In the genomic region with DNA sequence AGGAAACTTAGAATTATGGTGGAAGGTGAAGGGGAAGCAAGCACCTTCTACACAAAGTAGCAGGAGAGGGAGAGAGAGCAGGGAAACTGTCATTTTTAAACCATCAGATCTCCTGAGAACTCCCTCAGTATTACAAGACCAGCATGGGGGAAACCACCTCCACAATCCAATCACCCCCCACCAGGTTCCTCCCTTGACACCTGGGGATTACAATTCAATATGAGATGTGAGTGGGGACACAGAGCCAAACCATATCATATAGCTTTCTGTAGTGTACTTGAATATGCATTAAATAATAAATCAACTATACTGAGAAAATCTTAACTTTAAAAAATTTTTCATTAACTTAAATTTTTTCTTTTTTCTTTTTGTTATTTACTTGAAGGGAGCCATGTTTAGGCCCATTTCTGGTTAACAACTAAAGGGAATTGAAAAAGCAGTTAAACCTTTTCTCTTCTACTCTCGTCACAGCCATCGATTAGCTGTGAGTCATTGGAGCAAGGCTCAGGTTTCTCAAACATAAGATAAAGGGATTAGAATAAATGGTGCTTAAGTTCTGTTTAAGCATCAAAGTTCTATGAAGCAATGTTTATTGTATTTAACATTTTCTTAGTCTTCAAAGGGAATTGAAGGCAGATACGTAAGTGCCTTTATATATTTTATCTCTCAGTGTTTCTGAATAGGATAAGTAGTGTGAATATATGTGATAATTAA, we compare ENCODE assay signal across 16 cellular contexts.
DNase-seq lines count a peak whose midpoint lies in the region; FAIRE-seq and TF ChIP-seq lines count a peak whose summit lies in the region.
"Had no signal": no experiment of that assay in that cellular context is flagged by ENCODE, and none has a peak within 500 bp of the region (broad histone marks: within the 10 kb centered on the region; RNA-seq: fewer than 3 reads in every experiment).

No MANE protein-coding gene starts in this region.

- H3K4me1 ChIP-seq in HEK293 (ENCODE audit: control insufficient read depth, insufficient read depth, low read length) = peaks cover 11% of the 10 kb centered on the region
- H3K4me1 ChIP-seq in ascending aorta = no peaks in the 10 kb centered on the region
- H3K4me1 ChIP-seq: breast epithelium had no signal

- no peaks in the 10 kb centered on the region for H3K27me3 ChIP-seq in ascending aorta
- H3K27me3 ChIP-seq: breast epithelium had no signal

- DNase-seq in NCI-H146 (lab: John Stamatoyannopoulos, UW) (peak; percentile 85), renal cortical epithelial cell (ENCODE audit: low read depth) (peak; percentile 48), ascending aorta (ENCODE audit: low spot score in 2 of 2) (no peak), A172 (ENCODE audit: low spot score) (no peak)
- DNase-seq in stimulated activated CD4-positive, alpha-beta T cell treated with anti-CD3 and anti-CD28 coated beads, Interleukin-2, amount 100 ng/mL, for 48 hours = no peak
- DNase-seq: activated naive CD8-positive, alpha-beta T cell treated with anti-CD3 and anti-CD28 coated beads, Interleukin-2, amount 10 ng/mL, durations not matched to agents 7 days and 5 days; C1 segment of cervical spinal cord; DMS79 treated with DMSO at 0.1 percent for 48 hours; naive thymus-derived CD4-positive, alpha-beta T cell; NCI-H2029 treated with DMSO at 0.1 percent for 48 hours; posterior cingulate gyrus had no signal

- H3K4me3 ChIP-seq in HEK293 (ENCODE audit: low read depth, low read length) (no peak overlapping the region), ascending aorta (no peak overlapping the region)
- H3K4me3 ChIP-seq: breast epithelium, lung, thoracic aorta had no signal

- CTCF ChIA-PET in HEK293 (lab: Yijun Ruan, JAX) = no interaction called here

- TF ChIP-seq CTCF in HEK293 (tag by site-specific recombination; IDR thresholded peaks at IDR 0.05) = no peak
- TF ChIP-seq CTCF in ascending aorta (IDR thresholded peaks at IDR 0.05) = no peak

- H3K36me3 ChIP-seq in HEK293 (ENCODE audit: control insufficient read depth in 2 of 2, insufficient read depth in 1 of 2, low read length in 2 of 2) (no peaks in the 10 kb centered on the region), ascending aorta (no peaks in the 10 kb centered on the region)
- H3K36me3 ChIP-seq: breast epithelium, thoracic aorta had no signal

- intact Hi-C loops in ascending aorta (cut with DNase I) = no loop called here

- H3K27ac ChIP-seq in HEK293 (ENCODE audit: extremely low read depth, low read depth, low read length) (no peak overlapping the region), ascending aorta (no peak overlapping the region)
- H3K27ac ChIP-seq: breast epithelium, thoracic aorta had no signal

- FAIRE-seq in endometrium (lab: Jason Lieb, UNC) = peak; percentile 4

- H3K9me3 ChIP-seq in HEK293 (ENCODE audit: control insufficient read depth, insufficient read depth, low read depth, low read length) (no peaks in the 10 kb centered on the region), ascending aorta (no peaks in the 10 kb centered on the region)
- H3K9me3 ChIP-seq: breast epithelium, thoracic aorta had no signal

- POLR2A ChIA-PET in HEK293 (lab: Yijun Ruan, JAX) = no interaction called here

TF ChIP-seq in HEK293, 187 proteins besides CTCF, POLR2A, EP300 and RAD21 (continues in another document):
- TF ChIP-seq ZNF398 (tag by site-specific recombination; IDR thresholded peaks at IDR 0.05) (0 out of 2 replicates have a peak, but pooled peaks have one; percentile 11), HOXC10 (CRISPR knock-in tag; IDR thresholded peaks at IDR 0.05) (no peak), ZNF354C (tag by site-specific recombination; IDR thresholded peaks at IDR 0.05; ENCODE audit: borderline replicate concordance, low read depth) (no peak), ZNF514 (tag by site-specific recombination; IDR thresholded peaks at IDR 0.05) (no peak), ZNF558 (tag by site-specific recombination; IDR thresholded peaks at IDR 0.05) (no peak; the same call in 1 of the 2 replicates), ZNF658 (tag by site-specific recombination; IDR thresholded peaks at IDR 0.05) (no peak), ZNF529 (tag by site-specific recombination; IDR thresholded peaks at IDR 0.05; ENCODE audit: insufficient replicate concordance) (no peak), ZNF433 (tag by site-specific recombination; IDR thresholded peaks at IDR 0.05; ENCODE audit: low read depth) (no peak), ZNF416 (tag by site-specific recombination; IDR thresholded peaks at IDR 0.05) (no peak), SETDB1 (IDR thresholded peaks at IDR 0.05; ENCODE audit: insufficient read length, low read length) (no peak), ZNF837 (tag by site-specific recombination; IDR thresholded peaks at IDR 0.05) (no peak), ZNF138 (tag by site-specific recombination; IDR thresholded peaks at IDR 0.05; ENCODE audit: borderline replicate concordance) (no peak), ZNF23 (tag by site-specific recombination; IDR thresholded peaks at IDR 0.05; ENCODE audit: borderline replicate concordance) (no peak), ZNF157 (tag by site-specific recombination; IDR thresholded peaks at IDR 0.05) (no peak), ZNF701 (tag by site-specific recombination; IDR thresholded peaks at IDR 0.05) (no peak), ZNF670 (tag by site-specific recombination; IDR thresholded peaks at IDR 0.05; ENCODE audit: low read depth) (no peak), ZNF76 (tag by site-specific recombination; IDR thresholded peaks at IDR 0.05; ENCODE audit: borderline replicate concordance, low read depth) (no peak), GLI2 (tag by site-specific recombination; IDR thresholded peaks at IDR 0.05; ENCODE audit: borderline replicate concordance, low read depth) (peak; percentile 91), ZNF654 (tag by site-specific recombination; IDR thresholded peaks at IDR 0.05; ENCODE audit: low read depth) (no peak), ZNF133 (tag by site-specific recombination; IDR thresholded peaks at IDR 0.05) (no peak), ZNF394 (tag by site-specific recombination; IDR thresholded peaks at IDR 0.05; ENCODE audit: borderline replicate concordance) (peak; percentile 64; the same call in 1 of the 2 replicates)
- TF ChIP-seq, protein P1, sequence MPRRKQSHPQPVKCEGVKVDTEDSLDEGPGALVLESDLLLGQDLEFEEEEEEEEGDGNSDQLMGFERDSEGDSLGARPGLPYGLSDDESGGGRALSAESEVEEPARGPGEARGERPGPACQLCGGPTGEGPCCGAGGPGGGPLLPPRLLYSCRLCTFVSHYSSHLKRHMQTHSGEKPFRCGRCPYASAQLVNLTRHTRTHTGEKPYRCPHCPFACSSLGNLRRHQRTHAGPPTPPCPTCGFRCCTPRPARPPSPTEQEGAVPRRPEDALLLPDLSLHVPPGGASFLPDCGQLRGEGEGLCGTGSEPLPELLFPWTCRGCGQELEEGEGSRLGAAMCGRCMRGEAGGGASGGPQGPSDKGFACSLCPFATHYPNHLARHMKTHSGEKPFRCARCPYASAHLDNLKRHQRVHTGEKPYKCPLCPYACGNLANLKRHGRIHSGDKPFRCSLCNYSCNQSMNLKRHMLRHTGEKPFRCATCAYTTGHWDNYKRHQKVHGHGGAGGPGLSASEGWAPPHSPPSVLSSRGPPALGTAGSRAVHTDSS (tag by site-specific recombination; IDR thresholded peaks at IDR 0.05) = no peak
- TF ChIP-seq, protein P2, sequence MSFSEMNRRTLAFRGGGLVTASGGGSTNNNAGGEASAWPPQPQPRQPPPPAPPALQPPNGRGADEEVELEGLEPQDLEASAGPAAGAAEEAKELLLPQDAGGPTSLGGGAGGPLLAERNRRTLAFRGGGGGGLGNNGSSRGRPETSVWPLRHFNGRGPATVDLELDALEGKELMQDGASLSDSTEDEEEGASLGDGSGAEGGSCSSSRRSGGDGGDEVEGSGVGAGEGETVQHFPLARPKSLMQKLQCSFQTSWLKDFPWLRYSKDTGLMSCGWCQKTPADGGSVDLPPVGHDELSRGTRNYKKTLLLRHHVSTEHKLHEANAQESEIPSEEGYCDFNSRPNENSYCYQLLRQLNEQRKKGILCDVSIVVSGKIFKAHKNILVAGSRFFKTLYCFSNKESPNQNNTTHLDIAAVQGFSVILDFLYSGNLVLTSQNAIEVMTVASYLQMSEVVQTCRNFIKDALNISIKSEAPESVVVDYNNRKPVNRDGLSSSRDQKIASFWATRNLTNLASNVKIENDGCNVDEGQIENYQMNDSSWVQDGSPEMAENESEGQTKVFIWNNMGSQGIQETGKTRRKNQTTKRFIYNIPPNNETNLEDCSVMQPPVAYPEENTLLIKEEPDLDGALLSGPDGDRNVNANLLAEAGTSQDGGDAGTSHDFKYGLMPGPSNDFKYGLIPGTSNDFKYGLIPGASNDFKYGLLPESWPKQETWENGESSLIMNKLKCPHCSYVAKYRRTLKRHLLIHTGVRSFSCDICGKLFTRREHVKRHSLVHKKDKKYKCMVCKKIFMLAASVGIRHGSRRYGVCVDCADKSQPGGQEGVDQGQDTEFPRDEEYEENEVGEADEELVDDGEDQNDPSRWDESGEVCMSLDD (tag by site-specific recombination; IDR thresholded peaks at IDR 0.05) = no peak
- TF ChIP-seq, protein P3, sequence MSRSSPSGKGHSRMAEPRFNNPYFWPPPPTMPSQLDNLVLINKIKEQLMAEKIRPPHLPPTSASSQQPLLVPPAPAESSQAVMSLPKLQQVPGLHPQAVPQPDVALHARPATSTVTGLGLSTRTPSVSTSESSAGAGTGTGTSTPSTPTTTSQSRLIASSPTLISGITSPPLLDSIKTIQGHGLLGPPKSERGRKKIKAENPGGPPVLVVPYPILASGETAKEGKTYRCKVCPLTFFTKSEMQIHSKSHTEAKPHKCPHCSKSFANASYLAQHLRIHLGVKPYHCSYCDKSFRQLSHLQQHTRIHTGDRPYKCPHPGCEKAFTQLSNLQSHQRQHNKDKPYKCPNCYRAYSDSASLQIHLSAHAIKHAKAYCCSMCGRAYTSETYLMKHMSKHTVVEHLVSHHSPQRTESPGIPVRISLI (tag by site-specific recombination; IDR thresholded peaks at IDR 0.05) = no peak

Comparison
In these comparisons a context has a peak if more than half of its experiments do, and no peak if none do; other contexts are left out.
1. DNase-seq: peak in NCI-H146 (single experiment) and renal cortical epithelial cell (single experiment); none in ascending aorta (0 of 2), A172 (single experiment) and stimulated activated CD4-positive, alpha-beta T cell treated with anti-CD3 and anti-CD28 coated beads, Interleukin-2, amount 100 ng/mL, for 48 hours (0 of 2).